In genomic region chr3:100144255-100144866, GRCh38 we compare ENCODE assay signal across 12 cellular contexts. TPM values are rescaled to one million over a fixed set of nuclear protein-coding genes. Genes with fewer than 3 reads are reported as not detected.
DNase-seq lines count a peak whose midpoint lies in the region; ATAC-seq and TF ChIP-seq lines count a peak whose summit lies in the region.
"Had no signal": no experiment of that assay in that cellular context is flagged by ENCODE, and none has a peak within 500 bp of the region (broad histone marks: within the 10 kb centered on the region; RNA-seq: fewer than 3 reads in every experiment).

No MANE protein-coding gene starts in this region.

- TF ChIP-seq CTCF in GM13976 (IDR thresholded peaks at IDR 0.05; ENCODE audit: borderline replicate concordance, control extremely low read depth, extremely low read depth, insufficient read depth, missing control alignments): no peak
- TF ChIP-seq CTCF in NB4 (IDR thresholded peaks at IDR 0.05; ENCODE audit: low read depth, low read length): no peak

- no peak for TF ChIP-seq POLR2A in NB4 (IDR thresholded peaks at IDR 0.05; ENCODE audit: extremely low read depth, insufficient read length)

- H3K4me3 ChIP-seq in NB4 (ENCODE audit: low read depth, low read length): no peak overlapping the region
- H3K4me3 ChIP-seq: lung had no signal

- peak; percentile 47 for DNase-seq in GM13976 (ENCODE audit: low spot score)
- DNase-seq in NB4 (ENCODE audit: low read depth): peak; percentile 43
- DNase-seq in stimulated activated CD4-positive, alpha-beta T cell treated with anti-CD3 and anti-CD28 coated beads, Interleukin-1b, Interleukin-23, amount 100 ng/mL, for 48 hours: no peak
- DNase-seq in SHP77 treated with DMSO at 0.1 percent for 48 hours (lab: John Stamatoyannopoulos, UW): no peak
- no peak for DNase-seq in NCI-H2196 treated with DMSO at 0.1 percent for 48 hours (lab: John Stamatoyannopoulos, UW; ENCODE audit: unreplicated experiment)
- DNase-seq in left lobe of liver (ENCODE audit: low spot score): no peak
- DNase-seq: activated CD4-positive, alpha-beta T cell treated with anti-CD3 and anti-CD28 coated beads for 1 hour; NCI-H187 treated with DMSO at 0.1 percent for 48 hours; posterior cingulate gyrus had no signal

- ATAC-seq in GM19351 (IDR thresholded peaks at IDR 0.05; ENCODE audit: unreplicated experiment): peak; percentile 100
- peak; percentile 91 for ATAC-seq in HG02973 (IDR thresholded peaks at IDR 0.05; ENCODE audit: unreplicated experiment)
- no peak for ATAC-seq in left lobe of liver

- in situ Hi-C loops in GM13976 (cut with MboI; ENCODE audit: low sequenced_read_pairs, unreplicated experiment): no loop called here

RNA-seq across cellular contexts. Expression of gene FILIP1L, which starts 30.1 kb away (rescaled TPM):
- total RNA-seq in left lobe of liver: 0.93 TPM

Comparison
In these comparisons a context has a peak if more than half of its experiments do, and no peak if none do; other contexts are left out.
1. DNase-seq: peak in GM13976 (single experiment) and NB4 (single experiment); none in stimulated activated CD4-positive, alpha-beta T cell treated with anti-CD3 and anti-CD28 coated beads, Interleukin-1b, Interleukin-23, amount 100 ng/mL, for 48 hours (single experiment), SHP77 treated with DMSO at 0.1 percent for 48 hours (single experiment), NCI-H2196 treated with DMSO at 0.1 percent for 48 hours (single experiment) and left lobe of liver (single experiment).